In the genomic region with DNA sequence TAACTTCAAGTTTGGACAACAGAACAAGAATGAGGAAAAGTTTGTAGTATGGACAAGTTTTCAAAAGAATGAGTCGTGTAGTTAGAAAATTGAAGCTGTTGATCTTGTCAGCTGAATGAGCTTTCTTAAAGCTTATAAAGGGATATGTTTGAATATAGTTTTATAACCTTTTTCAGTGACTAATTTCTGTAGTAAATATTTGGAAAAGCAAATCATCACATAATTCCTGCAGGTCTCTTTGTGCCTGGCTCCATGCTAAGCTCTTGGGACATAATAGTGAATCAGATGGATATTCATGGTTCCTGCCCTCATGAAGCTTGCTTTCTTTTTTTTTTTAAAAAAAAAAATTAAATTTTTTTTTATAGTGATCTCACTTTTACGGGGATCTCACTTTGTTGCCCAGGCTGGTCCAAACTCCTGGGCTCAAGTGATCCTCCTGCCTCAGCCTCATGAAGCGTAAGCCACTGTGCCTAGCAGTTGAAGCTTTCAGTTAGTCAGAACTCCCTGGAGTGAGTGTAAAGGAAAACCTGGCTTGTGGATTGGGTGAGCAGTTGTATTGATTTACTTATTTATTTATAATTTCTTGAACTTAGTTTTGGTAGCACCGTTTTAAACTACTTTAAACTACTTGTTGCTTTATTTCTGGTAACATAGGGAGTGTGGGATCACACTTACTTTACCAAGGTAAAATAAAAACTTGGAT, we compare ENCODE assay signal across 1 cellular context.
TF ChIP-seq lines count a peak whose summit lies in the region.

No MANE protein-coding gene starts in this region.

TF ChIP-seq in HepG2, 621 proteins besides CTCF, POLR2A, EP300 and RAD21:
- TF ChIP-seq, protein P1, sequence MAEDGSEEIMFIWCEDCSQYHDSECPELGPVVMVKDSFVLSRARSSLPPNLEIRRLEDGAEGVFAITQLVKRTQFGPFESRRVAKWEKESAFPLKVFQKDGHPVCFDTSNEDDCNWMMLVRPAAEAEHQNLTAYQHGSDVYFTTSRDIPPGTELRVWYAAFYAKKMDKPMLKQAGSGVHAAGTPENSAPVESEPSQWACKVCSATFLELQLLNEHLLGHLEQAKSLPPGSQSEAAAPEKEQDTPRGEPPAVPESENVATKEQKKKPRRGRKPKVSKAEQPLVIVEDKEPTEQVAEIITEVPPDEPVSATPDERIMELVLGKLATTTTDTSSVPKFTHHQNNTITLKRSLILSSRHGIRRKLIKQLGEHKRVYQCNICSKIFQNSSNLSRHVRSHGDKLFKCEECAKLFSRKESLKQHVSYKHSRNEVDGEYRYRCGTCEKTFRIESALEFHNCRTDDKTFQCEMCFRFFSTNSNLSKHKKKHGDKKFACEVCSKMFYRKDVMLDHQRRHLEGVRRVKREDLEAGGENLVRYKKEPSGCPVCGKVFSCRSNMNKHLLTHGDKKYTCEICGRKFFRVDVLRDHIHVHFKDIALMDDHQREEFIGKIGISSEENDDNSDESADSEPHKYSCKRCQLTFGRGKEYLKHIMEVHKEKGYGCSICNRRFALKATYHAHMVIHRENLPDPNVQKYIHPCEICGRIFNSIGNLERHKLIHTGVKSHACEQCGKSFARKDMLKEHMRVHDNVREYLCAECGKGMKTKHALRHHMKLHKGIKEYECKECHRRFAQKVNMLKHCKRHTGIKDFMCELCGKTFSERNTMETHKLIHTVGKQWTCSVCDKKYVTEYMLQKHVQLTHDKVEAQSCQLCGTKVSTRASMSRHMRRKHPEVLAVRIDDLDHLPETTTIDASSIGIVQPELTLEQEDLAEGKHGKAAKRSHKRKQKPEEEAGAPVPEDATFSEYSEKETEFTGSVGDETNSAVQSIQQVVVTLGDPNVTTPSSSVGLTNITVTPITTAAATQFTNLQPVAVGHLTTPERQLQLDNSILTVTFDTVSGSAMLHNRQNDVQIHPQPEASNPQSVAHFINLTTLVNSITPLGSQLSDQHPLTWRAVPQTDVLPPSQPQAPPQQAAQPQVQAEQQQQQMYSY (CRISPR knock-in tag; IDR thresholded peaks at IDR 0.05): peak; percentile 77
- no peak for TF ChIP-seq RXRA (CRISPR knock-in tag; IDR thresholded peaks at IDR 0.05)
